ENCODE assay signal across 4 cellular contexts in the genomic region with DNA sequence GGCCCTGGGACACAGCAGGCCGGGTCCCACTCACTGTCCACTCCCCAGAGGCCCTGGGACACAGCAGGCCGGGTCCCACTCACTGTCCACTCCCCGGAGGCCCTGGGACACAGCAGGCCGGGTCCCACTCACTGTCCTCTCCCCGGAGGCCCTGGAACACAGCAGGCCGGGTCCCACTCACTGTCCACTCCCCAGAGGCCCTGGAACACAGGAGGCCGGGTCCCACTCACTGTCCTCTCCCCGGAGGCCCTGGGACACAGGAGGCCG. TPM values are rescaled to one million over a fixed set of nuclear protein-coding genes. Genes with fewer than 3 reads are reported as not detected.
"Had no signal": no experiment of that assay in that cellular context is flagged by ENCODE, and none has a peak within 500 bp of the region (broad histone marks: within the 10 kb centered on the region; RNA-seq: fewer than 3 reads in every experiment).

No MANE protein-coding gene starts in this region.

RNA-seq across cellular contexts. Expression of a gene that starts 18.9 kb away (rescaled TPM):
- total RNA-seq: naive thymus-derived CD8-positive, alpha-beta T cell; natural killer cell treated with Interleukin-12 subunit alpha and Interleukin-12 subunit beta and Interleukin-15 and Interleukin-18, amount 100 ng/mL, for 72 hours; psoas muscle; pulmonary artery endothelial cell had no signal
